Comparison of ENCODE assay signal across 11 cellular contexts in the genomic region with DNA sequence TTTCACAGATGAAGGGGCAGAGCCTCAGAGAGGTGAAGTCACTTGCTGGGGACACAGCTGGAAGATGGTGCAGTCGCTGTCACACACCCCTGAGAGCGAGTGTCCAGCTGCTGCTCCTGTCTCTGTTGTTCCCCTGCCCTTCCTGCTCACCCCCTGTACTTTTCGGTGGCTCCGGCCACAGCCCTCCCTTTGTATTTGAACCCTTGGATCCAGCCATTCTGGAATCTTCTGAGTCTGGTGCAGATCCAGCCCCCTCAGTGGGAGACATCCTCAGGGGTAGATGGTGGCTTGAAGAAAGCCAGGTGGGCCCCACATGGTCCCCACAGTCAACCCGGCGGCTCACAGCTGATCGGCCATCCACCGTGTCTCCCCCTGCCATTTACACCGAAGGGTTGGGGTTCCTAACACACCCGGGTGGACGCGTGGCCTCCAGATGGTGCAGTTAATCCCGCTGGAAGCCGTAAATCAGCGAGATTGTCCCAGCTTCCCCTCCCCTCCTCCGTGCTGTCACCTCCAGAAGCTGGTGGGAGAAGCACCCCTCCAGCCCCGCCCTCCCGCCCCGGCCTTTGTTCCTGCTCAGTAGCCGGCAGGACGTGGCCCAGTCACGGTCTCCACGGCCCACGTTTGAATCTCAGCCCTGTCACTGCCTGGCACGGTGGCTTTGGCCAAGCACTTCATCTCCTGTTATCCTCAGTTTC.
DNase-seq lines count a peak whose midpoint lies in the region; ATAC-seq, FAIRE-seq and TF ChIP-seq lines count a peak whose summit lies in the region.
"Had no signal": no experiment of that assay in that cellular context is flagged by ENCODE, and none has a peak within 500 bp of the region (broad histone marks: within the 10 kb centered on the region; RNA-seq: fewer than 3 reads in every experiment).

No MANE protein-coding gene starts in this region.

- H3K36me3 ChIP-seq in H1 (ENCODE audit: control insufficient read depth in 2 of 4, insufficient read depth in 4 of 4, low read length in 3 of 4) (no peaks in the 10 kb centered on the region), GM23248 (ENCODE audit: low read depth) (no peaks in the 10 kb centered on the region)

- H3F3A ChIP-seq in GM23248 (ENCODE audit: insufficient read depth) = peaks cover 8% of the 10 kb centered on the region

- no peaks in the 10 kb centered on the region for H3K9me3 Mint-ChIP-seq in T-helper 2 cell treated with Interferon-gamma antibody and Interleukin-4, amounts not matched to agents 5 μg/mL and 100 μg/mL, for 36 hours
- H3K9me3 Mint-ChIP-seq in IgD-negative memory B cell = peaks cover 0 to 3% (median 0%) of the 10 kb centered on the region in 3 donors
- H3K9me3 Mint-ChIP-seq: stimulated activated naive B cell treated with anti-CD40 and anti-IgM and Interleukin-4, amounts not matched to agents 10 μg/mL and 1 μg/mL and 100 μg/mL, for 72 hours had no signal

- no peak overlapping the region for H3K4me3 Mint-ChIP-seq in T-helper 2 cell treated with Interferon-gamma antibody and Interleukin-4, amounts not matched to agents 5 μg/mL and 100 μg/mL, for 36 hours
- H3K4me3 Mint-ChIP-seq in IgD-negative memory B cell = peak overlapping the region in 3 of 4 donors; percentile 12 to 98 (median 72)
- H3K4me3 Mint-ChIP-seq: stimulated activated naive B cell treated with anti-CD40 and anti-IgM and Interleukin-4, amounts not matched to agents 10 μg/mL and 1 μg/mL and 100 μg/mL, for 72 hours had no signal

- H4K20me1 ChIP-seq in H1 (replicated peaks in 1 of 2; ENCODE audit: control insufficient read depth in 1 of 2, insufficient read depth in 2 of 2, low read length in 2 of 2) = no peaks in the 10 kb centered on the region
- no peaks in the 10 kb centered on the region for H4K20me1 ChIP-seq in GM23248 (ENCODE audit: insufficient read depth)

- H3K18ac ChIP-seq in H1 (ENCODE audit: extremely low read depth, low read length) = no peak overlapping the region

- TF ChIP-seq POLR2A in H1 (IDR thresholded peaks at IDR 0.05; ENCODE audit: control extremely low read depth in 1 of 2, low read depth in 2 of 2, low read length in 2 of 2) = no peak

- no peak overlapping the region for H2BK15ac ChIP-seq in H1 (ENCODE audit: low read length)

- no peaks in the 10 kb centered on the region for H3K79me2 ChIP-seq in H1 (ENCODE audit: control insufficient read depth in 1 of 2, insufficient read depth in 2 of 2, low read length in 2 of 2)
- no peaks in the 10 kb centered on the region for H3K79me2 ChIP-seq in GM23248 (ENCODE audit: insufficient read depth)

- TF ChIP-seq EP300 in H1 (IDR thresholded peaks at IDR 0.05; ENCODE audit: borderline replicate concordance in 1 of 2, low read depth in 2 of 2, low read length in 2 of 2) = no peak

- H3K79me1 ChIP-seq in H1 (ENCODE audit: low read depth, low read length) = no peaks in the 10 kb centered on the region

- no peak overlapping the region for H3K23ac ChIP-seq in H1 (ENCODE audit: insufficient read length)

- no peak overlapping the region for H4K8ac ChIP-seq in H1 (ENCODE audit: extremely low read depth, insufficient read depth, low read length)

- no peak for DNase-seq in T-helper 2 cell treated with Interferon-gamma antibody and Interleukin-4, amounts not matched to agents 5 μg/mL and 100 μg/mL, for 36 hours (ENCODE audit: low spot score)
- DNase-seq in T-helper 2 cell = no peak
- DNase-seq in H1 (ENCODE audit: low read depth in 1 of 2, low spot score in 2 of 2) = no peak
- peak; percentile 69 for DNase-seq in retina
- DNase-seq in GM23248 = no peak
- no peak for DNase-seq in UCSD-AML1 (lab: John Stamatoyannopoulos, UW; ENCODE audit: unreplicated experiment)
- DNase-seq: activated CD8-positive, alpha-beta memory T cell treated with anti-CD3 and anti-CD28 coated beads, Interleukin-2, amount 50 U/mL, for 4 hours; NCI-H1105 treated with DMSO at 0.1 percent for 48 hours; stimulated activated naive B cell treated with anti-CD40 and anti-IgM and Interleukin-4, amounts not matched to agents 10 μg/mL and 1 μg/mL and 100 μg/mL, for 72 hours had no signal

- peak overlapping the region; percentile 57 for H3K27ac Mint-ChIP-seq in T-helper 2 cell treated with Interferon-gamma antibody and Interleukin-4, amounts not matched to agents 5 μg/mL and 100 μg/mL, for 36 hours
- peak overlapping the region in 2 of 3 donors; percentile 99 to 100 for H3K27ac Mint-ChIP-seq in IgD-negative memory B cell
- H3K27ac Mint-ChIP-seq: stimulated activated naive B cell treated with anti-CD40 and anti-IgM and Interleukin-4, amounts not matched to agents 10 μg/mL and 1 μg/mL and 100 μg/mL, for 72 hours had no signal

- H4K5ac ChIP-seq in H1 (ENCODE audit: insufficient read length, low read depth, low read length) = peak overlapping the region; percentile 0

- no peaks in the 10 kb centered on the region for H3K36me3 Mint-ChIP-seq in T-helper 2 cell treated with Interferon-gamma antibody and Interleukin-4, amounts not matched to agents 5 μg/mL and 100 μg/mL, for 36 hours (ENCODE audit: low read depth)
- no peaks in the 10 kb centered on the region for H3K36me3 Mint-ChIP-seq in IgD-negative memory B cell
- H3K36me3 Mint-ChIP-seq: stimulated activated naive B cell treated with anti-CD40 and anti-IgM and Interleukin-4, amounts not matched to agents 10 μg/mL and 1 μg/mL and 100 μg/mL, for 72 hours had no signal

- no peaks in the 10 kb centered on the region for H3K9me3 ChIP-seq in H1 (ENCODE audit: insufficient read depth in 2 of 2, low read depth in 1 of 2, low read length in 1 of 2)
- H3K9me3 ChIP-seq in GM23248 (ENCODE audit: low read depth) = no peaks in the 10 kb centered on the region

- H3K27me3 ChIP-seq in H1 (replicated peaks in 1 of 4; ENCODE audit: control insufficient read depth in 3 of 4, extremely low read depth in 1 of 4, insufficient read depth in 3 of 4, low read length in 3 of 4) (peaks cover 0 to 6% (median 0%) of the 10 kb centered on the region in 4 experiments; a peak in 2 of 7 replicates), GM23248 (replicated peaks; ENCODE audit: insufficient read depth) (no peaks in the 10 kb centered on the region)

- no peak for TF ChIP-seq CTCF in H1 (IDR thresholded peaks at IDR 0.05; ENCODE audit: control extremely low read depth in 1 of 3, insufficient read depth in 1 of 3, low read depth in 1 of 3, low read length in 3 of 3)

- WGBS in H1 (ENCODE audit: extremely low coverage in 1 of 2, insufficient coverage in 1 of 2, insufficient read length in 1 of 2, insufficient replicate concordance in 2 of 2, low coverage in 1 of 2, low lambda C conversion rate in 2 of 2, missing lambda C conversion rate in 1 of 2), 2 experiments = 83% methylated on average over 14 of the region's 25 CpGs; no CpG with 5 or more reads in 1 of the 2 experiments
- WGBS in GM23248 (ENCODE audit: low coverage in 1 of 2, low lambda C conversion rate in 2 of 2, missing lambda C conversion rate in 2 of 2), 2 experiments = 58 to 65% methylated on average over 21 to 25 of the region's 25 CpGs

- no peaks in the 10 kb centered on the region; the same call in 1 of the 2 replicates for H3K23me2 ChIP-seq in H1 (ENCODE audit: low read depth, low read length)

- H2AFZ ChIP-seq in H1 (ENCODE audit: low read length) (no peak overlapping the region), GM23248 (no peak overlapping the region)

- POLR2A ChIA-PET in H1 (lab: Charles Lee; ENCODE audit: partially characterized antibody) = interaction anchor here (0.6 to 1.9 kb wide), 4 partner anchors 15 to 81 kb away, joined by 3 to 5 read pairs (median 4); no protein-coding TSS in a partner anchor

- in situ Hi-C loops in GM23248 (cut with MboI) = no loop called here

- H3K4me1 ChIP-seq in H1 (replicated peaks in 1 of 4; ENCODE audit: control insufficient read depth in 3 of 4, insufficient read depth in 4 of 4, low read length in 3 of 4) = peaks cover 0 to 24% (median 18%) of the 10 kb centered on the region in 4 experiments; a peak in 6 of 7 replicates
- H3K4me1 ChIP-seq in GM23248 (ENCODE audit: insufficient read depth) = peaks cover 17% of the 10 kb centered on the region

- H3K9ac ChIP-seq in H1 (replicated peaks in 1 of 4; ENCODE audit: extremely low read depth in 1 of 4, low read depth in 3 of 4, low read length in 3 of 4) = no peak overlapping the region
- no peak overlapping the region for H3K9ac ChIP-seq in GM23248

- no peak for ATAC-seq in GM21390 (IDR thresholded peaks at IDR 0.05; ENCODE audit: unreplicated experiment)
- ATAC-seq: stimulated activated naive B cell treated with anti-CD40 and anti-IgM and Interleukin-4, amounts not matched to agents 10 μg/mL and 1 μg/mL and 100 μg/mL, for 72 hours had no signal

- CTCF ChIA-PET in H1 (lab: Charles Lee; ENCODE audit: partially characterized antibody) = interaction anchor here (0.6 to 2.0 kb wide), 8 partner anchors 10 to 281 kb away, joined by 3 to 8 read pairs (median 3); no protein-coding TSS in a partner anchor

- H2BK5ac ChIP-seq in H1 (ENCODE audit: low read depth, low read length) = no peak overlapping the region

- H3K4me1 Mint-ChIP-seq in T-helper 2 cell treated with Interferon-gamma antibody and Interleukin-4, amounts not matched to agents 5 μg/mL and 100 μg/mL, for 36 hours (ENCODE audit: low read depth) = peaks cover 12% of the 10 kb centered on the region
- peaks cover 4 to 19% (median 11%) of the 10 kb centered on the region in 3 donors for H3K4me1 Mint-ChIP-seq in IgD-negative memory B cell

- H2AK5ac ChIP-seq in H1 (ENCODE audit: low read depth, low read length) = no peak overlapping the region

- FAIRE-seq in H1 (lab: Jason Lieb, UNC) = no peak

- H3K14ac ChIP-seq in H1 (ENCODE audit: insufficient read length) = no peak overlapping the region

- H3K4ac ChIP-seq in H1 (replicated peaks; ENCODE audit: insufficient read length, low read depth, low read length) = no peak overlapping the region

- no peak overlapping the region for H4K91ac ChIP-seq in H1 (replicated peaks; ENCODE audit: insufficient read length, low read length)

- 0 out of 2 replicates have a peak overlapping the region, but pooled peaks have one; percentile 13 for H2BK20ac ChIP-seq in H1 (ENCODE audit: low read length)

- no peak overlapping the region for H3K56ac ChIP-seq in H1 (replicated peaks; ENCODE audit: insufficient read length, low read depth, low read length)

- H3K27me3 Mint-ChIP-seq in T-helper 2 cell treated with Interferon-gamma antibody and Interleukin-4, amounts not matched to agents 5 μg/mL and 100 μg/mL, for 36 hours (ENCODE audit: low read depth) = no peaks in the 10 kb centered on the region
- H3K27me3 Mint-ChIP-seq in IgD-negative memory B cell = no peaks in the 10 kb centered on the region
- H3K27me3 Mint-ChIP-seq: stimulated activated naive B cell treated with anti-CD40 and anti-IgM and Interleukin-4, amounts not matched to agents 10 μg/mL and 1 μg/mL and 100 μg/mL, for 72 hours had no signal

- H3K4me2 ChIP-seq in H1 (ENCODE audit: insufficient read depth in 1 of 2, low read depth in 2 of 2, low read length in 2 of 2) (no peak overlapping the region), GM23248 (ENCODE audit: unreplicated experiment) (no peak overlapping the region)

- H2BK12ac ChIP-seq in H1 (ENCODE audit: low read depth, low read length) = peak overlapping the region; percentile 43; the same call in 1 of the 2 replicates

- TF ChIP-seq RAD21 in H1 (IDR thresholded peaks at IDR 0.05 in 1 of 2, conservative IDR thresholded peaks at IDR 0.05 in 1 of 2; ENCODE audit: low read depth in 2 of 2, low read length in 2 of 2) = no peak

- no peak overlapping the region for H3K4me3 ChIP-seq in H1 (ENCODE audit: extremely low read depth in 1 of 4, insufficient read depth in 2 of 4, low read depth in 3 of 4, low read length in 4 of 4)
- H3K4me3 ChIP-seq in GM23248 = no peak overlapping the region

- H3K27ac ChIP-seq in H1 (ENCODE audit: low read depth, low read length) (no peak overlapping the region), GM23248 (no peak overlapping the region)

- no peaks in the 10 kb centered on the region for H3K9me2 ChIP-seq in GM23248 (ENCODE audit: insufficient read depth)

- H2BK120ac ChIP-seq in H1 (replicated peaks; ENCODE audit: low read depth, low read length) = no peak overlapping the region
